7 cellular contexts compared by ENCODE assay signal in the genomic region with DNA sequence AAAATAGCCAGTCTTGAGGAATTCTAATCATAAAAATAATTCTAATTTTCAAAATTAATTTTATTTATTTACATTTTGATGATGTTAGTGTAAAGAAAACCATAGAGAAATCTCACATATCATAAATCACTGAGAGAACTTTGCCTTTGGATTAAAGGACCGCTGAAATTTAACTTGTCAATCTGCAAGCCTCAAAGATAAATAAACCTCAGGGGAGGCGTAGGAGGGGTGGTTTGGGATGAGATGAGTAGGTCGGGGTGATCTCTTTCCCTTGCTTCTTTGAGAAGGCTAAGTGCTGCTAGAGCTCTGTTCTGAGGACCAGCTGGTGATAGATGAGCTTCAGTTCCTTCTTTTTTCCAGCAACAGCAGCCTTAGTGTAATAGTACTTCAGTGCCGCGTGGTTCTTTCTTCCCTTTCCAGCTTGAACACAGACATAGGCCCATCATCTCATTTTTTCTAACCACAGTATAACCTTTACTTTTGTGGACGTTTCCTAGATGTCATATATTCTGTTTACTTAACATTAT. TPM values are rescaled to one million over a fixed set of nuclear protein-coding genes. Genes with fewer than 3 reads are reported as not detected.
A peak's percentile ranks its signal among the peaks of the same experiment; 100 is the strongest.
DNase-seq lines count a peak whose midpoint lies in the region; ATAC-seq and TF ChIP-seq lines count a peak whose summit lies in the region.
"Not testable (repeated sequence)": the region's sequence is repeated elsewhere in the genome, so short reads cannot be mapped to it uniquely, and the experiment has no call there.

No MANE protein-coding gene starts in this region.

- H3K27me3 ChIP-seq in IMR-90 (ENCODE audit: control insufficient read depth, insufficient read depth, low read length); SJCRH30: not testable (repeated sequence)

- not testable (repeated sequence) for H3K4me2 ChIP-seq in IMR-90 (ENCODE audit: low read depth, low read length)

- not testable (repeated sequence) for H3K9me1 ChIP-seq in IMR-90 (ENCODE audit: insufficient read depth, low read length)

- H3K56ac ChIP-seq in IMR-90 (ENCODE audit: extremely low read depth, insufficient read depth, low read length) = not testable (repeated sequence)

- H4K20me1 ChIP-seq in IMR-90 (ENCODE audit: insufficient read depth, low read length) = not testable (repeated sequence)

- H3K23ac ChIP-seq in IMR-90 (ENCODE audit: low read depth, low read length) = not testable (repeated sequence)

- peak overlapping the region in 1 of 2 experiments; percentile 63; a peak in 1 of 4 replicates for H4K8ac ChIP-seq in IMR-90 (ENCODE audit: low read depth in 2 of 2, low read length in 2 of 2)

- 0 out of 3 replicates have a peak overlapping the region, but pooled peaks have one; percentile 59 for H2BK15ac ChIP-seq in IMR-90 (ENCODE audit: low read depth, low read length)

- not testable (repeated sequence) for TF ChIP-seq POLR2A in IMR-90 (IDR thresholded peaks at IDR 0.05; ENCODE audit: low read depth, low read length)

- not testable (repeated sequence) for H2AK5ac ChIP-seq in IMR-90 (ENCODE audit: low read depth, low read length)

- H3K18ac ChIP-seq in IMR-90 (ENCODE audit: low read depth, low read length) = peak overlapping the region; percentile 88

- not testable (repeated sequence) for H3K14ac ChIP-seq in IMR-90 (replicated peaks; ENCODE audit: low read depth, low read length)

- peak overlapping the region; percentile 56; the same call in 1 of the 2 replicates for H3K4ac ChIP-seq in IMR-90 (ENCODE audit: low read depth, low read length)

- not testable (repeated sequence) for H3K9ac ChIP-seq in IMR-90 (ENCODE audit: low read depth, low read length)

- intact Hi-C loops in IMR-90 (cut with micrococcal nuclease) = not testable (repeated sequence)

- not testable (repeated sequence) for H2AK9ac ChIP-seq in IMR-90 (replicated peaks; ENCODE audit: low read depth, low read length, poor library complexity)

- not testable (repeated sequence) for H4K91ac ChIP-seq in IMR-90 (ENCODE audit: insufficient read depth, low read depth, low read length)

- H3K79me1 ChIP-seq in IMR-90 (ENCODE audit: low read depth in 1 of 2, low read length in 2 of 2) = peaks cover 8 to 11% of the 10 kb centered on the region in 2 experiments; a peak in 3 of 4 replicates

- not testable (repeated sequence) for H3K9me3 ChIP-seq in IMR-90 (ENCODE audit: control insufficient read depth, insufficient read depth, low read length); SJCRH30 (replicated peaks)

- 0 out of 2 replicates have a peak overlapping the region, but pooled peaks have one; percentile 45 for H2BK20ac ChIP-seq in IMR-90 (ENCODE audit: low read depth, low read length)

- not testable (repeated sequence) for H2AFZ ChIP-seq in IMR-90 (replicated peaks; ENCODE audit: low read length, poor library complexity)

- not testable (repeated sequence) for TF ChIP-seq CTCF in IMR-90 (conservative IDR thresholded peaks at IDR 0.05; ENCODE audit: low read depth, low read length)

- peak overlapping the region; percentile 50 for H2BK5ac ChIP-seq in IMR-90 (ENCODE audit: low read depth, low read length, poor library complexity, severe bottlenecking)

- H3K4me1 ChIP-seq in IMR-90 (ENCODE audit: control insufficient read depth, insufficient read depth, low read length); SJCRH30: not testable (repeated sequence)

- CTCF ChIA-PET in IMR-90 (lab: Yijun Ruan, JAX) = not testable (repeated sequence)

- dilution Hi-C loops in IMR-90 (cut with HindIII; ENCODE audit: low sequenced_read_pairs, unreplicated experiment) = not testable (repeated sequence)

- WGBS in IMR-90 (ENCODE audit: extremely low coverage in 2 of 2, insufficient read length in 1 of 2), 2 experiments = no CpG with 5 or more reads among the region's 6 CpGs

- H4K5ac ChIP-seq in IMR-90 (ENCODE audit: low read depth, low read length) = peak overlapping the region; percentile 96

- H3K27ac ChIP-seq in IMR-90 (ENCODE audit: insufficient read depth, low read length) = peak overlapping the region; percentile 59; the same call in 1 of the 2 replicates
- not testable (repeated sequence) for H3K27ac ChIP-seq in SJCRH30

- not testable (repeated sequence) for H3K4me3 ChIP-seq in IMR-90 (ENCODE audit: insufficient read depth, low read depth, low read length); SJCRH30

- ATAC-seq in GM18517 (IDR thresholded peaks at IDR 0.05; ENCODE audit: unreplicated experiment) = peak; percentile 64
- peak; percentile 88 for ATAC-seq in GM21360 (IDR thresholded peaks at IDR 0.05; ENCODE audit: unreplicated experiment)
- ATAC-seq in HG02571 (IDR thresholded peaks at IDR 0.05; ENCODE audit: unreplicated experiment) = peak; percentile 69
- peak; percentile 64 for ATAC-seq in HG03039 (IDR thresholded peaks at IDR 0.05; ENCODE audit: unreplicated experiment)
- peak; percentile 36 for ATAC-seq in IMR-90 (ENCODE audit: low read depth)

- DNase-seq in IMR-90 (peak; percentile 9), SJCRH30 (peak; percentile 3 to 22), left kidney (ENCODE audit: low read depth, low spot score) (peak; percentile 53)

- BruUV-seq in IMR-90 (replicated peaks; lab: Mats Ljungman, UMichigan) = not testable (repeated sequence)

- in situ Hi-C loops in IMR-90 (cut with MboI; ENCODE audit: low sequenced_read_pairs) = not testable (repeated sequence)

- not testable (repeated sequence) for TF ChIP-seq RAD21 in IMR-90 (IDR thresholded peaks at IDR 0.05; ENCODE audit: low read length)

- H3K36me3 ChIP-seq in IMR-90 (ENCODE audit: control insufficient read depth, insufficient read depth, low read length); SJCRH30: not testable (repeated sequence)

- POLR2A ChIA-PET in IMR-90 (lab: Charles Lee; ENCODE audit: unreplicated experiment) = not testable (repeated sequence)

- H2BK120ac ChIP-seq in IMR-90 (ENCODE audit: low read depth, low read length) = peak overlapping the region; percentile 68

RNA-seq across cellular contexts. Expression of gene PRIM2, which starts 32.9 kb away (rescaled TPM):
- total RNA-seq in IMR-90 (2012; rRNA removed) = 37.5 and 50.5 TPM in 2 replicates
- polyA plus RNA-seq in IMR-90 (2012; rRNA removed) = 7.7 and 11.8 TPM in 2 replicates
- 2.1 and 3.4 TPM in 2 replicates for polyA plus RNA-seq in IMR-90 (2012; cell fraction: cytosol; rRNA removed)
- 0.87 and 7.2 TPM in 2 replicates for polyA plus RNA-seq in IMR-90 (2012; cell fraction: nucleus; rRNA removed; ENCODE audit: low replicate concordance)
- total RNA-seq in SJCRH30 (2014; rRNA removed; shearing (Covaris generic)) = 32.5 and 33.5 TPM in 2 replicates

Comparison
In these comparisons a context has a peak if more than half of its experiments do, and no peak if none do; other contexts are left out.
1. ATAC-seq: peak in every context shown above with its lines; median percentile 88 in GM21360; 69 in HG02571; 64 in GM18517; 64 in HG03039; 36 in IMR-90.